ENCODE assay signal across 1 cellular context in genomic region chr13:107210216-107211010, GRCh38.
TF ChIP-seq lines count a peak whose summit lies in the region.

No MANE protein-coding gene starts in this region.

TF ChIP-seq in GM23338, 12 proteins besides CTCF, POLR2A, EP300 and RAD21 (continued from another document):
- TF ChIP-seq ZNF462 (CRISPR knock-in tag; IDR thresholded peaks at IDR 0.05) (no peak), JUNB (IDR thresholded peaks at IDR 0.05; ENCODE audit: unreplicated experiment) (no peak), STAT1 (IDR thresholded peaks at IDR 0.05; ENCODE audit: unreplicated experiment) (no peak)
TF ChIP-seq in GM23338: peak in this region for 0.
